12 cellular contexts compared by ENCODE assay signal in the genomic region with DNA sequence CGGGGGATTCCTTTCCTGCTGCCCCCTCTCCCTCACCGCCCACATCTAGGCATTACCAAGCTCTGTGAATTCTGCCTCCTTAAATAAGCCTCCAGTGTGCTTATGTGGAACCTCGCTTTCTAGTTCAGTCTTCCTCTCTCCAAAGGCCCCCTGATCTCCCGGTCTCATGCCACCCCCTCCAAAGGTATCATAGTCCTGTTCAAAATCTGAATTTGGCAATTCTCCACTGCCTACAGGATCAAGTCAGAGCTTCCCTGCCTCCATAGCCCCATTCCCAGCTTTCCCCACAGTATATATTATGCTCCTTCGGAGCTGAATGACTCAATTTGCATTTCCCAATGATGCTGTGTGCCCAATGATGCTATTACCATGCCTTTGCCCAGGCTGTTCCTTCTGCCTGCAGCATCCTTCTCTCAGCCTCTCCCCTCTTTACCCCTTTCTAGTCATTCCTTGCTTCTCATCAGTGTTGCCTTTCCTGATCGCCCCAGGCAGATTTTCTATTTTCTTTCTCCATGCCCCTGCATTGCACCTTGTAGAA. TPM values are rescaled to one million over a fixed set of nuclear protein-coding genes. Genes with fewer than 3 reads are reported as not detected.
DNase-seq lines count a peak whose midpoint lies in the region; ATAC-seq, FAIRE-seq and TF ChIP-seq lines count a peak whose summit lies in the region.
"Had no signal": no experiment of that assay in that cellular context is flagged by ENCODE, and none has a peak within 500 bp of the region (broad histone marks: within the 10 kb centered on the region; RNA-seq: fewer than 3 reads in every experiment).

No MANE protein-coding gene starts in this region.

- H3K4me1 ChIP-seq in keratinocyte (ENCODE audit: control insufficient read depth, extremely low read depth, insufficient read depth, low read length): peaks cover 6% of the 10 kb centered on the region
- H3K4me1 ChIP-seq in adrenal gland (replicated peaks in 1 of 2): peaks cover 13 to 16% of the 10 kb centered on the region in 2 donors

- H3K4me3 ChIP-seq in keratinocyte (ENCODE audit: control insufficient read depth in 2 of 3, extremely low read depth in 1 of 3, insufficient read depth in 2 of 3, low read depth in 1 of 3, low read length in 3 of 3): no peak overlapping the region
- no peak overlapping the region for H3K4me3 ChIP-seq in adrenal gland
- H3K4me3 ChIP-seq: lung had no signal

- WGBS in adrenal gland, 4 donors: 84 to 86% (median 84%) methylated on average over 6 of the region's 6 CpGs

- ATAC-seq in activated naive CD4-positive, alpha-beta T cell treated with anti-CD3 and anti-CD28 coated beads, Interleukin-2, amount 50 U/mL, for 72 hours: no peak
- ATAC-seq in GM18907 (IDR thresholded peaks at IDR 0.05; ENCODE audit: unreplicated experiment): no peak

- H3K27me3 Mint-ChIP-seq in activated naive CD4-positive, alpha-beta T cell treated with anti-CD3 and anti-CD28 coated beads, Interleukin-2, amount 50 U/mL, for 24 hours: no peaks in the 10 kb centered on the region
- peaks cover 25% of the 10 kb centered on the region for H3K27me3 Mint-ChIP-seq in activated T-helper 2 cell treated with anti-CD3 and anti-CD28 coated beads, Interferon-gamma antibody, Interleukin-2, Interleukin-4, amounts not matched to agents 10 μg/mL and 5 μg/mL and 100 μg/mL, durations not matched to agents 14 hours and 24 hours and 36 hours (ENCODE audit: low read depth)

- TF ChIP-seq POLR2A in adrenal gland (IDR thresholded peaks at IDR 0.05): no peak

- H3K4me1 Mint-ChIP-seq in activated naive CD4-positive, alpha-beta T cell treated with anti-CD3 and anti-CD28 coated beads, Interleukin-2, amount 50 U/mL, for 24 hours: peaks cover 30% of the 10 kb centered on the region
- peaks cover 24% of the 10 kb centered on the region for H3K4me1 Mint-ChIP-seq in activated T-helper 2 cell treated with anti-CD3 and anti-CD28 coated beads, Interferon-gamma antibody, Interleukin-2, Interleukin-4, amounts not matched to agents 10 μg/mL and 5 μg/mL and 100 μg/mL, durations not matched to agents 14 hours and 24 hours and 36 hours (ENCODE audit: low read depth)

- no peak overlapping the region for H2AFZ ChIP-seq in keratinocyte (ENCODE audit: control insufficient read depth, low read length)

- no peaks in the 10 kb centered on the region for H4K20me1 ChIP-seq in keratinocyte (ENCODE audit: control insufficient read depth, extremely low read depth, insufficient read depth, low read length)

- intact Hi-C loops in activated T-helper 2 cell treated with anti-CD3 and anti-CD28 coated beads, Interferon-gamma antibody, Interleukin-2, Interleukin-4, amounts not matched to agents 10 μg/mL and 5 μg/mL and 100 μg/mL, durations not matched to agents 14 hours and 24 hours and 36 hours (cut with micrococcal nuclease): loop anchor here (5.0 kb wide), 2 partner anchors 45 kb away; a partner anchor contains a TSS
- intact Hi-C loops in adrenal gland (cut with DNase I): loop anchor here in 1 of 2 donors (10.0 kb wide), 1 partner anchor 148 kb away; no protein-coding TSS in a partner anchor

- H3K9me3 ChIP-seq in keratinocyte (ENCODE audit: control insufficient read depth, low read depth, low read length) (no peaks in the 10 kb centered on the region), adrenal gland (replicated peaks in 1 of 3) (no peaks in the 10 kb centered on the region)

- DNase-seq in activated naive CD4-positive, alpha-beta T cell treated with anti-CD3 and anti-CD28 coated beads, Interleukin-2, amount 50 U/mL, for 72 hours (ENCODE audit: low spot score in 2 of 2): no peak
- DNase-seq in activated T-helper 2 cell treated with anti-CD3 and anti-CD28 coated beads, Interferon-gamma antibody, Interleukin-2, Interleukin-4, amounts not matched to agents 10 μg/mL and 5 μg/mL and 100 μg/mL, durations not matched to agents 14 hours and 24 hours and 36 hours (ENCODE audit: low spot score): no peak
- DNase-seq in keratinocyte (ENCODE audit: low read depth, low spot score) (no peak), superior temporal gyrus (ENCODE audit: extremely low spot score) (peak; percentile 44), adrenal gland (no peak), COLO668 (lab: John Stamatoyannopoulos, UW; ENCODE audit: unreplicated experiment) (no peak)
- DNase-seq: AML-193; effector CD8-positive, alpha-beta T cell; GF-D8 had no signal

- no peak for TF ChIP-seq CTCF in keratinocyte (optimal IDR thresholded peaks at IDR 0.05 in 1 of 3, IDR thresholded peaks at IDR 0.05 in 1 of 3, conservative IDR thresholded peaks at IDR 0.05 in 1 of 3; ENCODE audit: extremely low read depth in 1 of 3, insufficient read depth in 2 of 3, low read length in 3 of 3)
- TF ChIP-seq CTCF in adrenal gland (IDR thresholded peaks at IDR 0.05): no peak

- H3K27me3 ChIP-seq in keratinocyte (ENCODE audit: control insufficient read depth, extremely low read depth, insufficient read depth, low read length): no peaks in the 10 kb centered on the region
- no peaks in the 10 kb centered on the region for H3K27me3 ChIP-seq in adrenal gland

- no peak for FAIRE-seq in keratinocyte (lab: Jason Lieb, UNC)

- no peaks in the 10 kb centered on the region for H3K79me2 ChIP-seq in keratinocyte (ENCODE audit: control insufficient read depth, insufficient read depth, low read length)

- peaks cover 2% of the 10 kb centered on the region for H3K9me1 ChIP-seq in keratinocyte (ENCODE audit: control insufficient read depth, extremely low read depth, insufficient read depth, low read length)

- H3K4me3 Mint-ChIP-seq in activated naive CD4-positive, alpha-beta T cell treated with anti-CD3 and anti-CD28 coated beads, Interleukin-2, amount 50 U/mL, for 24 hours: peak overlapping the region; percentile 56
- peak overlapping the region; percentile 70 for H3K4me3 Mint-ChIP-seq in activated T-helper 2 cell treated with anti-CD3 and anti-CD28 coated beads, Interferon-gamma antibody, Interleukin-2, Interleukin-4, amounts not matched to agents 10 μg/mL and 5 μg/mL and 100 μg/mL, durations not matched to agents 14 hours and 24 hours and 36 hours (ENCODE audit: low read depth)

- dilution Hi-C loops in keratinocyte (cut with MboI; ENCODE audit: extremely low pct_ligation_motif_present, low sequenced_read_pairs): no loop called here

- peak overlapping the region; percentile 94 for H3K4me2 ChIP-seq in keratinocyte (ENCODE audit: control insufficient read depth, extremely low read depth, insufficient read depth, low read depth, low read length)

- H3K36me3 ChIP-seq in keratinocyte (ENCODE audit: control insufficient read depth in 2 of 2, extremely low read depth in 1 of 2, insufficient read depth in 2 of 2, low read length in 2 of 2) (peaks cover 0 to 3% of the 10 kb centered on the region in 2 experiments), adrenal gland (replicated peaks in 1 of 2) (no peaks in the 10 kb centered on the region)

- no peaks in the 10 kb centered on the region for H3K36me3 Mint-ChIP-seq in activated naive CD4-positive, alpha-beta T cell treated with anti-CD3 and anti-CD28 coated beads, Interleukin-2, amount 50 U/mL, for 24 hours
- H3K36me3 Mint-ChIP-seq in activated naive CD4-positive, alpha-beta T cell treated with anti-CD3 and anti-CD28 coated beads, Interleukin-2, amount 50 U/mL, for 72 hours: no peaks in the 10 kb centered on the region
- H3K36me3 Mint-ChIP-seq in activated T-helper 2 cell treated with anti-CD3 and anti-CD28 coated beads, Interferon-gamma antibody, Interleukin-2, Interleukin-4, amounts not matched to agents 10 μg/mL and 5 μg/mL and 100 μg/mL, durations not matched to agents 14 hours and 24 hours and 36 hours (ENCODE audit: low read depth): no peaks in the 10 kb centered on the region

- H3K27ac ChIP-seq in keratinocyte (ENCODE audit: control insufficient read depth, insufficient read depth, low read length) (no peak overlapping the region), adrenal gland (no peak overlapping the region)

- no peaks in the 10 kb centered on the region for H3K9me3 Mint-ChIP-seq in activated naive CD4-positive, alpha-beta T cell treated with anti-CD3 and anti-CD28 coated beads, Interleukin-2, amount 50 U/mL, for 24 hours
- no peaks in the 10 kb centered on the region for H3K9me3 Mint-ChIP-seq in activated naive CD4-positive, alpha-beta T cell treated with anti-CD3 and anti-CD28 coated beads, Interleukin-2, amount 50 U/mL, for 72 hours
- H3K9me3 Mint-ChIP-seq in activated T-helper 2 cell treated with anti-CD3 and anti-CD28 coated beads, Interferon-gamma antibody, Interleukin-2, Interleukin-4, amounts not matched to agents 10 μg/mL and 5 μg/mL and 100 μg/mL, durations not matched to agents 14 hours and 24 hours and 36 hours: no peaks in the 10 kb centered on the region

- no peak overlapping the region for H3K27ac Mint-ChIP-seq in activated naive CD4-positive, alpha-beta T cell treated with anti-CD3 and anti-CD28 coated beads, Interleukin-2, amount 50 U/mL, for 24 hours
- H3K27ac Mint-ChIP-seq in activated naive CD4-positive, alpha-beta T cell treated with anti-CD3 and anti-CD28 coated beads, Interleukin-2, amount 50 U/mL, for 72 hours: no peak overlapping the region
- H3K27ac Mint-ChIP-seq in activated T-helper 2 cell treated with anti-CD3 and anti-CD28 coated beads, Interferon-gamma antibody, Interleukin-2, Interleukin-4, amounts not matched to agents 10 μg/mL and 5 μg/mL and 100 μg/mL, durations not matched to agents 14 hours and 24 hours and 36 hours: no peak overlapping the region

- no peak overlapping the region for H3K9ac ChIP-seq in keratinocyte (ENCODE audit: control insufficient read depth, extremely low read depth, insufficient read depth, low read length)

RNA-seq across cellular contexts. Expression of a gene that starts 1.7 kb away (rescaled TPM):
- total RNA-seq in activated naive CD4-positive, alpha-beta T cell treated with anti-CD3 and anti-CD28 coated beads, Interleukin-2, amount 50 U/mL, for 72 hours: 1 to 10 TPM; 1.2 to 2.1 TPM
- 2.4 and 2.9 TPM in 2 replicates for total RNA-seq in activated T-helper 2 cell treated with anti-CD3 and anti-CD28 coated beads, Interferon-gamma antibody, Interleukin-2, Interleukin-4, amounts not matched to agents 10 μg/mL and 5 μg/mL and 100 μg/mL, durations not matched to agents 14 hours and 24 hours and 36 hours
- polyA plus RNA-seq in keratinocyte (5.9 to 9.1 TPM (median 6.7 TPM) in 3 replicates), adrenal gland (10 to 100 TPM in 1 of 3 donors, 1 to 10 TPM in 2; 2.3 to 14.7 (median 7.8) TPM)
- polyA plus RNA-seq in keratinocyte (2011; ENCODE audit: low read depth): 1.1 TPM
- 4.0 and 7.1 TPM in 2 replicates for polyA plus RNA-seq in keratinocyte (2011; cell fraction: cytosol; rRNA removed)
- polyA plus RNA-seq in keratinocyte (2011; cell fraction: nucleus; rRNA removed): 15.5 and 24.5 TPM in 2 replicates
- 2.9 and 5.1 TPM in 2 replicates for polyA plus RNA-seq in keratinocyte (2012; ENCODE audit: low replicate concordance)
- polyA minus RNA-seq in keratinocyte: 3.2 to 8.6 TPM (median 8.3 TPM) in 3 replicates
- 10.0 TPM for polyA minus RNA-seq in keratinocyte (2011; cell fraction: cytosol; rRNA and poly(A)+ RNA removed)
- polyA minus RNA-seq in keratinocyte (2011; cell fraction: nucleus; rRNA and poly(A)+ RNA removed): 8.8 and 15.8 TPM in 2 replicates
- total RNA-seq in adrenal gland: 10 to 100 TPM in 5 of 8 donors, 1 to 10 TPM in 3; 5.1 to 18.9 (median 11.2) TPM

RNA-seq across cellular contexts. Expression of a gene that starts 46.0 kb away (rescaled TPM):
- 100 to 1,000 TPM; 257 to 425 TPM for total RNA-seq in activated naive CD4-positive, alpha-beta T cell treated with anti-CD3 and anti-CD28 coated beads, Interleukin-2, amount 50 U/mL, for 72 hours
- total RNA-seq in activated T-helper 2 cell treated with anti-CD3 and anti-CD28 coated beads, Interferon-gamma antibody, Interleukin-2, Interleukin-4, amounts not matched to agents 10 μg/mL and 5 μg/mL and 100 μg/mL, durations not matched to agents 14 hours and 24 hours and 36 hours: 349 TPM in 2 replicates
- polyA plus RNA-seq in keratinocyte (193 to 258 TPM (median 256 TPM) in 3 replicates), adrenal gland (100 to 1,000 TPM in 1 of 3 donors, 10 to 100 TPM in 2; 55.3 to 245 (median 75.7) TPM)
- 68.5 TPM for polyA plus RNA-seq in keratinocyte (2011; ENCODE audit: low read depth)
- polyA plus RNA-seq in keratinocyte (2011; cell fraction: cytosol; rRNA removed): 240 and 263 TPM in 2 replicates
- 231 and 290 TPM in 2 replicates for polyA plus RNA-seq in keratinocyte (2011; cell fraction: nucleus; rRNA removed)
- 163 and 201 TPM in 2 replicates for polyA plus RNA-seq in keratinocyte (2012; ENCODE audit: low replicate concordance)
- polyA minus RNA-seq in keratinocyte: 43.8 to 97.5 TPM (median 91.4 TPM) in 3 replicates
- 123 TPM for polyA minus RNA-seq in keratinocyte (2011; cell fraction: cytosol; rRNA and poly(A)+ RNA removed)
- polyA minus RNA-seq in keratinocyte (2011; cell fraction: nucleus; rRNA and poly(A)+ RNA removed): 36.0 and 67.2 TPM in 2 replicates
- total RNA-seq in adrenal gland: 100 to 1,000 TPM; 105 to 176 (median 144) TPM
